In genomic region chr9:98342103-98342818, GRCh38 we compare ENCODE assay signal across 1 cellular context.
A peak's percentile ranks its signal among the peaks of the same experiment; 100 is the strongest.
TF ChIP-seq lines count a peak whose summit lies in the region.

No MANE protein-coding gene starts in this region.

TF ChIP-seq in K562, 482 proteins besides CTCF, POLR2A, EP300 and RAD21 (continued from another document and continues in another):
- TF ChIP-seq ZBTB11 (CRISPR knock-in tag; IDR thresholded peaks at IDR 0.05) (no peak), TCF15 (CRISPR knock-in tag; IDR thresholded peaks at IDR 0.05) (no peak), XRCC5 (IDR thresholded peaks at IDR 0.05; ENCODE audit: low read depth, low read length) (0 out of 2 replicates have a peak, but pooled peaks have one; percentile 32), SMAD4 (CRISPR knock-in tag; conservative IDR thresholded peaks at IDR 0.05) (0 out of 2 replicates have a peak, but pooled peaks have one; percentile 18), ZNF592 (IDR thresholded peaks at IDR 0.05) (peak; percentile 57), GMEB1 (CRISPR knock-in tag; IDR thresholded peaks at IDR 0.05) (no peak), EWSR1 (IDR thresholded peaks at IDR 0.05; ENCODE audit: borderline replicate concordance, low read depth, partially characterized antibody) (no peak), RFX1 (IDR thresholded peaks at IDR 0.05) (no peak), ZNF512 (tag; IDR thresholded peaks at IDR 0.05) (no peak), ARID2 (IDR thresholded peaks at IDR 0.05) (no peak), BRF1 (IDR thresholded peaks at IDR 0.05; ENCODE audit: borderline replicate concordance, extremely low read depth, insufficient read length) (no peak), MTA1 (IDR thresholded peaks at IDR 0.05; ENCODE audit: borderline replicate concordance) (no peak), ZC3H8 (IDR thresholded peaks at IDR 0.05) (no peak), NFE2 (IDR thresholded peaks at IDR 0.05; ENCODE audit: low read depth) (no peak), KDM1A (IDR thresholded peaks at IDR 0.05) (peak; percentile 63 to 79), CSDE1 (IDR thresholded peaks at IDR 0.05) (no peak), EGR1 (conservative IDR thresholded peaks at IDR 0.05) (no peak), ARID4B (CRISPR knock-in tag; IDR thresholded peaks at IDR 0.05) (no peak), GABPB1 (CRISPR knock-in tag; IDR thresholded peaks at IDR 0.05) (no peak), ZNF444 (CRISPR knock-in tag; IDR thresholded peaks at IDR 0.05) (no peak), ZHX1 (conservative IDR thresholded peaks at IDR 0.05; ENCODE audit: low read length) (no peak), ZEB2 (IDR thresholded peaks at IDR 0.05) (peak; percentile 53), ZFP36 (IDR thresholded peaks at IDR 0.05; ENCODE audit: low read depth, low read length, partially characterized antibody) (no peak), HDAC2 (IDR thresholded peaks at IDR 0.05) (no peak), RNF219 (CRISPR knock-in tag; IDR thresholded peaks at IDR 0.05) (no peak), NCOA6 (IDR thresholded peaks at IDR 0.05) (no peak), MYC (IDR thresholded peaks at IDR 0.05; ENCODE audit: low read depth, low read length) (no peak), MYC (CRISPR knock-in tag; IDR thresholded peaks at IDR 0.05; ENCODE audit: borderline replicate concordance, low read depth) (no peak), ZSCAN32 (CRISPR knock-in tag; IDR thresholded peaks at IDR 0.05) (no peak), GTF2E2 (tag; IDR thresholded peaks at IDR 0.05) (no peak), HDAC6 (IDR thresholded peaks at IDR 0.05; ENCODE audit: low read depth, low read length) (no peak), WHSC1 (IDR thresholded peaks at IDR 0.05; ENCODE audit: low read length) (no peak), SMAD2 (IDR thresholded peaks at IDR 0.05; ENCODE audit: low read depth, low read length) (no peak), ZBTB2 (IDR thresholded peaks at IDR 0.05) (no peak), RCOR1 (IDR thresholded peaks at IDR 0.05; ENCODE audit: borderline replicate concordance in 1 of 2, low read depth in 2 of 2, low read length in 2 of 2) (peak in 1 of 2 experiments; percentile 49; a peak in 1 of 4 replicates)
